24 cellular contexts compared by ENCODE assay signal in the genomic region with DNA sequence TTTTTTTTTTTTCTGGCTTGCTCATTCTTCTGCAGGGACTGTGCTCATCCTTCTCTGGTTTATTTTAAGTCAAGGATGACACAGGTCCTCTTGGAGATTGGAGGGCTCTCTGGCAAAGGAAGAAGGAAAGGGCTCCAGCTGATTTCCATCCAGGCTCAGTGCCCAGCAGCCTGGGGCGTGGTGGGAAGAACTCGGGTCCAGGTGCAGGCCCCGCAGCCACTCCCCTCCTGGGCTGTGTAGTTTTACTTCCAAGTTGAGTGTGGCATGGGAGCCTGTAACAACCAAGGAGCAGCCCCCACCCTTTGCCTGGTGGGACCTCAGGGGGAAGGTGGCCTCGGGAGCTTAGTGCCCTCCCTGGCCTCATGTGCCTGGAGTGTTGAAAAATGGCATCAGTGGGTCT. TPM values are rescaled to one million over a fixed set of nuclear protein-coding genes. Genes with fewer than 3 reads are reported as not detected.
A peak's percentile ranks its signal among the peaks of the same experiment; 100 is the strongest.
DNase-seq lines count a peak whose midpoint lies in the region; ATAC-seq and TF ChIP-seq lines count a peak whose summit lies in the region.
"Had no signal": no experiment of that assay in that cellular context is flagged by ENCODE, and none has a peak within 500 bp of the region (broad histone marks: within the 10 kb centered on the region; RNA-seq: fewer than 3 reads in every experiment).

No MANE protein-coding gene starts in this region.

- TF ChIP-seq CTCF in OCI-LY3 (IDR thresholded peaks at IDR 0.05; ENCODE audit: low read depth, low read length): no peak
- TF ChIP-seq CTCF in sigmoid colon (IDR thresholded peaks at IDR 0.05): no peak

- ATAC-seq in left colon: peak; percentile 82
- ATAC-seq: A549, HCT116 had no signal

- TF ChIP-seq EP300 in sigmoid colon (IDR thresholded peaks at IDR 0.05): no peak

- peak overlapping the region; percentile 81; the same call in 1 of the 2 replicates for H3K4me2 ChIP-seq in OCI-LY3 (ENCODE audit: low read length)
- H3K4me2 ChIP-seq: A549, KMS-11, SK-N-SH had no signal

- H3K4me3 ChIP-seq in OCI-LY3 (ENCODE audit: low read length) (no peak overlapping the region), sigmoid colon (no peak overlapping the region)
- H3K4me3 ChIP-seq: A549, Peyer's patch had no signal

- peak; percentile 23 for DNase-seq in activated CD8-positive, alpha-beta memory T cell treated with anti-CD3 and anti-CD28 coated beads, Interleukin-2, amount 50 U/mL, for 48 hours
- no peak for DNase-seq in activated CD8-positive, alpha-beta memory T cell treated with anti-CD3 and anti-CD28 coated beads, Interleukin-2, amount 50 U/mL, for 4 hours
- peak; percentile 54 to 75 for DNase-seq in left colon
- peak; percentile 48 for DNase-seq in sigmoid colon
- DNase-seq in T1000 (lab: John Stamatoyannopoulos, UW): no peak
- no peak for DNase-seq in activated CD4-positive, alpha-beta T cell treated with anti-CD3 and anti-CD28 coated beads, Interleukin-2, amount 50 U/mL, for 1 hour
- no peak for DNase-seq in stimulated activated CD4-positive, alpha-beta T cell treated with anti-CD3 and anti-CD28 coated beads, Interleukin-4, amount 100 ng/mL, for 1 hour
- DNase-seq: C1 segment of cervical spinal cord; CD4-positive, alpha-beta memory T cell; COR-L47; DMS53; MM.1S; NCI-H2029; NCI-H226; NCI-H510A treated with DMSO at 0.1 percent for 48 hours; NCI-H748 treated with DMSO at 0.1 percent for 48 hours; OCI-M1; Peyer's patch; SK-N-SH; SW 1271 had no signal

- H4K20me1 ChIP-seq in OCI-LY3 (ENCODE audit: insufficient read depth, low read length): peaks cover 15% of the 10 kb centered on the region; the same call in 1 of the 2 replicates

- H3K9ac ChIP-seq in OCI-LY3 (ENCODE audit: low read length): peak overlapping the region; percentile 69; the same call in 1 of the 2 replicates
- H3K9ac ChIP-seq: KMS-11, SK-N-SH had no signal

- no peaks in the 10 kb centered on the region for H3K9me3 ChIP-seq in OCI-LY3 (ENCODE audit: insufficient read depth, low read length)
- no peaks in the 10 kb centered on the region for H3K9me3 ChIP-seq in sigmoid colon
- H3K9me3 ChIP-seq: Peyer's patch, SK-N-SH had no signal

- H2AFZ ChIP-seq in OCI-LY3 (ENCODE audit: low read depth, low read length): no peak overlapping the region

- H3K79me2 ChIP-seq in OCI-LY3 (ENCODE audit: low read length): peaks cover 87% of the 10 kb centered on the region

- no peak for TF ChIP-seq POLR2A in sigmoid colon (IDR thresholded peaks at IDR 0.05)

- H3K27ac ChIP-seq in OCI-LY3 (ENCODE audit: low read length) (peak overlapping the region; percentile 94; the same call in 1 of the 2 replicates), sigmoid colon (no peak overlapping the region)
- H3K27ac ChIP-seq: A549, KMS-11, Peyer's patch had no signal

- H3K36me3 ChIP-seq in OCI-LY3 (replicated peaks; ENCODE audit: low read depth, low read length) (peaks cover 30% of the 10 kb centered on the region), sigmoid colon (no peaks in the 10 kb centered on the region)
- H3K36me3 ChIP-seq: Peyer's patch had no signal

- no peaks in the 10 kb centered on the region for H3K27me3 ChIP-seq in OCI-LY3 (ENCODE audit: low read depth, low read length)
- H3K27me3 ChIP-seq in sigmoid colon: no peaks in the 10 kb centered on the region
- H3K27me3 ChIP-seq: Peyer's patch had no signal

- intact Hi-C loops in left colon (cut with DNase I, micrococcal nuclease) (loop anchor here (10.0 kb wide), 2 partner anchors 168 to 338 kb away; no protein-coding TSS in a partner anchor), sigmoid colon (cut with DNase I) (no loop called here)

- H3K4me1 ChIP-seq in OCI-LY3 (ENCODE audit: low read length) (peaks cover 78% of the 10 kb centered on the region), sigmoid colon (peaks cover 0 to 15% (median 12%) of the 10 kb centered on the region in 4 donors)

- 18 to 69% methylated on average over 4 of the region's 4 CpGs for WGBS in sigmoid colon, 2 donors

RNA-seq across cellular contexts. Expression of a gene that starts 58.9 kb away (rescaled TPM):
- total RNA-seq in left colon (1 to 10 TPM in 1 of 2 donors, under 1 TPM in 1; 0.61 to 1.8 TPM), sigmoid colon (1 to 10 TPM; 2.7 to 4.6 (median 3.6) TPM)
- 1 to 10 TPM in 2 of 3 donors, under 1 TPM in 1; 0.23 to 2.1 (median 1.2) TPM for polyA plus RNA-seq in sigmoid colon

Comparison
In these comparisons a context has a peak if more than half of its experiments do, and no peak if none do; other contexts are left out.
1. DNase-seq: peak in activated CD8-positive, alpha-beta memory T cell treated with anti-CD3 and anti-CD28 coated beads, Interleukin-2, amount 50 U/mL, for 48 hours (single experiment), left colon (2 of 2) and sigmoid colon (single experiment); none in activated CD8-positive, alpha-beta memory T cell treated with anti-CD3 and anti-CD28 coated beads, Interleukin-2, amount 50 U/mL, for 4 hours (single experiment), T1000 (single experiment), activated CD4-positive, alpha-beta T cell treated with anti-CD3 and anti-CD28 coated beads, Interleukin-2, amount 50 U/mL, for 1 hour (single experiment) and stimulated activated CD4-positive, alpha-beta T cell treated with anti-CD3 and anti-CD28 coated beads, Interleukin-4, amount 100 ng/mL, for 1 hour (single experiment).